ENCODE assay signal across 8 cellular contexts in the genomic region with DNA sequence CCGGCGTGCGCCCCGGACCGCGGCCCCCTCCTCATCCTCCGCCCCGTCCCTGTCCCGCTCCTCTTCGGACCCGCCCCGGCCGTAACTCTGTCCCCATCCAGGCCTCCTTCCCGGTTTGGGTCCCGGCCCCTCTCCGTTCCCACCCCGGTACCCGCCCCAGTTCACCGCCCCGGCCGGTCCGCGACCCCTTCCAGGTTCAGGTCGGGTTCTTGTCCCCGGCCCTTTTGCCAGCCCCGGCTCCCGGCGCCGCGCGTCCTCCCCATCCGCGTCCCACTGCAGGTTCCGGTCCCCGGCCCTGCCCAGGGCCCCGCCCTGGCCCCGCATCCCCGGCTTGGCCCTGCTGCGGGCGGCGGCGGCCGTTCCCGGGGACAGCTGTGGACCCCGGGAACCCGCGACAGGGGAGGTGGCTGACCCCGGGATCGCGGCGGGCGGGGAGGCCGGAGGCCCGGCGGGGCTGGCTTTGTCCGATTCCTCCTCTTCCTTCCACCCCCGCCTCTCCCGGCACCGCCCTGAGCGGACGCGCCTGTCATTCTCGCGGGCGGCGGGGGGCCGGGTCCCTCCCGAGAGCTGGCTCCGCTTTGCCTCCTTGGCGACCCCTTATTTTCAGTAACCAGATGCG. TPM values are rescaled to one million over a fixed set of nuclear protein-coding genes. Genes with fewer than 3 reads are reported as not detected.
DNase-seq lines count a peak whose midpoint lies in the region; ATAC-seq, FAIRE-seq and TF ChIP-seq lines count a peak whose summit lies in the region.

No MANE protein-coding gene starts in this region.

- H3K79me2 ChIP-seq in mammary epithelial cell (ENCODE audit: insufficient read depth, low read length) = peaks cover 58% of the 10 kb centered on the region

- no peaks in the 10 kb centered on the region for H3K27me3 ChIP-seq in mammary epithelial cell (ENCODE audit: insufficient read depth, low read length)

- dilution Hi-C loops in mammary epithelial cell (cut with HindIII; ENCODE audit: low sequenced_read_pairs) = no loop called here

- CTCF ChIA-PET in mammary epithelial cell (lab: Charles Lee; ENCODE audit: low non-redundant PET) = no interaction called here

- no peaks in the 10 kb centered on the region for H3K9me3 ChIP-seq in mammary epithelial cell (replicated peaks; ENCODE audit: insufficient read depth, low read length)
- H3K9me3 ChIP-seq in kidney (ENCODE audit: control insufficient read depth in 1 of 2, low read length in 2 of 2) = no peaks in the 10 kb centered on the region

- H3K36me3 ChIP-seq in mammary epithelial cell (ENCODE audit: insufficient read depth, low read length) (peaks cover 2% of the 10 kb centered on the region), kidney (ENCODE audit: control insufficient read depth in 1 of 2, insufficient read depth in 2 of 2, low read length in 2 of 2) (no peaks in the 10 kb centered on the region)

- H3K4me1 ChIP-seq in mammary epithelial cell (ENCODE audit: insufficient read depth, low read length) = peaks cover 37% of the 10 kb centered on the region
- peaks cover 7 to 22% of the 10 kb centered on the region in 2 donors for H3K4me1 ChIP-seq in kidney (ENCODE audit: control insufficient read depth in 1 of 2, insufficient read depth in 1 of 2, low read depth in 1 of 2, low read length in 2 of 2)

- peaks cover 4% of the 10 kb centered on the region for H4K20me1 ChIP-seq in mammary epithelial cell (ENCODE audit: insufficient read depth, low read length)

- in situ Hi-C loops in GM13976 (cut with MboI; ENCODE audit: low sequenced_read_pairs, unreplicated experiment) (no loop called here), mammary epithelial cell (cut with MboI; ENCODE audit: low sequenced_read_pairs in 2 of 2) (no loop called here)

- peak overlapping the region; percentile 92 for H3K4me2 ChIP-seq in mammary epithelial cell (ENCODE audit: insufficient read depth, low read depth, low read length)

- H2AFZ ChIP-seq in mammary epithelial cell (ENCODE audit: low read depth, low read length) = peak overlapping the region; percentile 90

- H3K4me3 ChIP-seq in mammary epithelial cell (replicated peaks in 1 of 3; ENCODE audit: insufficient read depth in 1 of 3, low read depth in 2 of 3, low read length in 3 of 3) (peak overlapping the region; percentile 82 to 94 (median 90)), kidney (ENCODE audit: low read length in 2 of 2) (peak overlapping the region; percentile 80 to 82)

- DNase-seq in GM13976 (ENCODE audit: low spot score) (peak; percentile 81), SW480 (ENCODE audit: low spot score) (peak; percentile 20), mammary epithelial cell (peak; percentile 26), kidney (peak; percentile 88), NCI-H524 treated with DMSO at 0.1 percent for 48 hours (lab: John Stamatoyannopoulos, UW) (no peak)
- DNase-seq in stimulated activated CD4-positive, alpha-beta T cell treated with anti-CD3 and anti-CD28 coated beads, Interleukin-12 subunit alpha, Interleukin-12 subunit beta, amount 100 ng/mL, for 4 hours = peak; percentile 44

- WGBS in mammary epithelial cell (ENCODE audit: low coverage, missing lambda C conversion rate) = 0% methylated on average over 12 of the region's 71 CpGs

- TF ChIP-seq CTCF in 22Rv1 (IDR thresholded peaks at IDR 0.05) = no peak
- no peak for TF ChIP-seq CTCF in GM13976 (IDR thresholded peaks at IDR 0.05; ENCODE audit: borderline replicate concordance, control extremely low read depth, extremely low read depth, insufficient read depth, missing control alignments)
- no peak for TF ChIP-seq CTCF in mammary epithelial cell (conservative IDR thresholded peaks at IDR 0.05 in 1 of 2, IDR thresholded peaks at IDR 0.05 in 1 of 2; ENCODE audit: extremely low read depth in 1 of 2, insufficient read depth in 1 of 2, low read depth in 1 of 2, low read length in 2 of 2)
- no peak for TF ChIP-seq CTCF in kidney (IDR thresholded peaks at IDR 0.05; ENCODE audit: borderline replicate concordance, extremely low read depth, insufficient read depth)

- peak overlapping the region; percentile 68 for H3K27ac ChIP-seq in 22Rv1
- H3K27ac ChIP-seq in mammary epithelial cell (ENCODE audit: insufficient read depth, low read depth, low read length) = peak overlapping the region; percentile 94
- H3K27ac ChIP-seq in kidney (ENCODE audit: low read depth in 2 of 2, low read length in 2 of 2) = peak overlapping the region; percentile 99

- ATAC-seq in HG03066 (IDR thresholded peaks at IDR 0.05; ENCODE audit: low read depth, unreplicated experiment) = peak; percentile 30

- no peak for FAIRE-seq in kidney (lab: Jason Lieb, UNC)

- BruUV-seq in mammary epithelial cell (replicated peaks; lab: Mats Ljungman, UMichigan) = no TSS peak

- intact Hi-C loops in mammary epithelial cell (cut with micrococcal nuclease) (loop anchor here (1.0 kb wide), 1 partner anchor 47 kb away; no protein-coding TSS in a partner anchor), kidney (cut with DNase I) (no loop called here)

- H3K9ac ChIP-seq in mammary epithelial cell (ENCODE audit: insufficient read depth, low read length) (peak overlapping the region; percentile 93), kidney (ENCODE audit: low read length in 2 of 2) (peak overlapping the region; percentile 86 to 94)

RNA-seq across cellular contexts. Expression of a gene that starts 0.6 kb away (rescaled TPM):
- total RNA-seq in mammary epithelial cell (100 to 1,000 TPM; 216 to 237 TPM), kidney (152 TPM)
- polyA plus RNA-seq in mammary epithelial cell (102 TPM), kidney (ENCODE audit: insufficient read depth, low read depth, low replicate concordance) (49.8 TPM)
- polyA minus RNA-seq in mammary epithelial cell = 142 TPM
